1 cellular context compared by ENCODE assay signal in the genomic region with DNA sequence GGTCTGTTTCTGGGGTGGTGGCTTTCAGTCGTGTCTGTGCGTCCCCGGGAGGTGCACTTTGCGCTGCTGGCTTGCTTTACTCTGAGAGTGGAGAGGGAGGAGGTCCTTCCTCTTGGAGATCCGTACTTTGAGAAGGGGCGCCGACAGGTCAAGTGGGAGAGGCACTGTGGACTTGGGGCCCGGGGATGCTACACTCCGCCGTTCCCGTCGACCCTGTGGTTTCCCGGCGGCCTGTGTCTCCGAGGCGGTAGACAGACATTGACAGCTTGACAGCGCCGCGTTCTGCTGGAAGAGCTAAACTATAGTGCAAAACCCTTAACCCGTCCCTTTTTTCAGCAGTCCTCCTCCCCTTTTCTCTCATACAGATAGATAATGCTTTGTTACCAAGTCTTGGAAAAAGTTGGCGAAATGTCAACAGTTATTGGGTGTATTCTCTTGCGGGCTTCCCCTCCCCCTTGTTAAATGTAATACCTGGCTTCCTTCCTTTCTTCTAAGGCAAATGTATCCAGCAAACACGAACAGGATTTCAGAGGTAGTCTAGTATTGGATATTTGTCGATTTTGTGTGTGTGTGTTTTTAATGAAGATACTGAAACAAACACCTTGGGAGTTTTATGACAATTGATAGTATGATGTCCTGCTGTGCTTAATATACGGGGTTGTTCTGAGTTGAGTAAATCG.
TF ChIP-seq lines count a peak whose summit lies in the region.

No MANE protein-coding gene starts in this region.

TF ChIP-seq in IMR-90, 13 proteins besides CTCF, POLR2A, EP300 and RAD21:
- TF ChIP-seq RCOR1 (IDR thresholded peaks at IDR 0.05; ENCODE audit: insufficient replicate concordance, low read length) = no peak
- TF ChIP-seq, protein P1, sequence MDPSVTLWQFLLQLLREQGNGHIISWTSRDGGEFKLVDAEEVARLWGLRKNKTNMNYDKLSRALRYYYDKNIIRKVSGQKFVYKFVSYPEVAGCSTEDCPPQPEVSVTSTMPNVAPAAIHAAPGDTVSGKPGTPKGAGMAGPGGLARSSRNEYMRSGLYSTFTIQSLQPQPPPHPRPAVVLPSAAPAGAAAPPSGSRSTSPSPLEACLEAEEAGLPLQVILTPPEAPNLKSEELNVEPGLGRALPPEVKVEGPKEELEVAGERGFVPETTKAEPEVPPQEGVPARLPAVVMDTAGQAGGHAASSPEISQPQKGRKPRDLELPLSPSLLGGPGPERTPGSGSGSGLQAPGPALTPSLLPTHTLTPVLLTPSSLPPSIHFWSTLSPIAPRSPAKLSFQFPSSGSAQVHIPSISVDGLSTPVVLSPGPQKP (IDR thresholded peaks at IDR 0.05; ENCODE audit: borderline replicate concordance, low read depth, low read length) = no peak
- TF ChIP-seq CHD1 (IDR thresholded peaks at IDR 0.05; ENCODE audit: low read depth, low read length) = no peak
